Comparison of ENCODE assay signal across 23 cellular contexts in genomic region chr9:130495067-130495466, GRCh38. TPM values are rescaled to one million over a fixed set of nuclear protein-coding genes. Genes with fewer than 3 reads are reported as not detected.
"Had no signal": no experiment of that assay in that cellular context is flagged by ENCODE, and none has a peak within 500 bp of the region (broad histone marks: within the 10 kb centered on the region; RNA-seq: fewer than 3 reads in every experiment).

No MANE protein-coding gene starts in this region.

- H3K4me3 ChIP-seq: SJSA1, SK-N-MC had no signal

- FAIRE-seq: RCC 7860 had no signal

- H3K27ac ChIP-seq: SJSA1, SK-N-MC had no signal

- H3K36me3 ChIP-seq: SJSA1 had no signal

- H3K4me1 ChIP-seq: SJSA1 had no signal

- DNase-seq: KBM-7, MV-4-11, NCI-H1048, NCI-H1105, NCI-H1417, NCI-H1436 treated with DMSO at 0.1 percent for 48 hours, NCI-H1694, NCI-H187 treated with DMSO at 0.1 percent for 48 hours, NCI-H2029 treated with DMSO at 0.1 percent for 48 hours, NCI-H2171, NCI-H226, NCI-H446, NCI-H510A, NCI-H524 treated with DMSO at 0.1 percent for 48 hours, NCI-H69, NCI-H774, Right ventricle myocardium superior, RPMI8226, SIG-M5 had no signal

- H3K27me3 ChIP-seq: SJSA1 had no signal

RNA-seq across cellular contexts. Expression of gene ASS1, which starts 50.3 kb away (rescaled TPM):
- polyA plus RNA-seq: IgD-negative memory B cell had no signal
